Comparison of ENCODE assay signal across 23 cellular contexts in the genomic region with DNA sequence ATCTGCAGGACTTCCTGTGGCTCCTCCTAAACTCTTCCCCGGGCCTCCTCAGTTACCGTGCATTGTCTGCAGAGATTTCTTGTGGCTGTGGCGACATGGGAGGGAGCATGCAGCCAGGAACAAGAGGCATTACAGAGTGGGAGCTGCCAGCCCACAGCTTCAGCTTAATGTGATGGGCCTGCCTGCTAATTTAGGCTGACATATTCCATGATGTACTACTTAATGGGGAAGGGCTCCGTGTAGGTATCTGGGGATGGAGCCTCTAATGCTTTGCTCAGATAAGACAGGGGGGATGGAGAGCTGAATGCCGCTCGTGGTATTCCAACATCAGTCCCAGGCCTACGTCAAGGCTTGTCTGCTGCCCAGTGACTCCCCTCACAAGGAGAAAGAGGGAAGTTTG.
DNase-seq lines count a peak whose midpoint lies in the region; ATAC-seq and TF ChIP-seq lines count a peak whose summit lies in the region.
"Had no signal": no experiment of that assay in that cellular context is flagged by ENCODE, and none has a peak within 500 bp of the region (broad histone marks: within the 10 kb centered on the region; RNA-seq: fewer than 3 reads in every experiment).

No MANE protein-coding gene starts in this region.

- H3K9me3 ChIP-seq in WERI-Rb-1 (ENCODE audit: severe bottlenecking) = no peaks in the 10 kb centered on the region
- H3K9me3 ChIP-seq: A549, BLaER1, HAP-1 had no signal

- no peak overlapping the region for H3K4me3 Mint-ChIP-seq in activated naive CD8-positive, alpha-beta T cell treated with anti-CD3 and anti-CD28 coated beads, Interleukin-2, amount 50 U/mL, for 24 hours
- H3K4me3 Mint-ChIP-seq: CD14-positive monocyte; CD4-positive, alpha-beta memory T cell had no signal

- TF ChIP-seq CTCF in WERI-Rb-1 (IDR thresholded peaks at IDR 0.05; ENCODE audit: low read depth, low read length) = no peak

- no peaks in the 10 kb centered on the region for H3K27me3 Mint-ChIP-seq in activated naive CD8-positive, alpha-beta T cell treated with anti-CD3 and anti-CD28 coated beads, Interleukin-2, amount 50 U/mL, for 24 hours

- no peaks in the 10 kb centered on the region for H3K36me3 ChIP-seq in WERI-Rb-1
- H3K36me3 ChIP-seq: BLaER1, HAP-1 had no signal

- H3K36me3 Mint-ChIP-seq in activated naive CD8-positive, alpha-beta T cell treated with anti-CD3 and anti-CD28 coated beads, Interleukin-2, amount 50 U/mL, for 24 hours (ENCODE audit: low read depth) = no peaks in the 10 kb centered on the region
- H3K36me3 Mint-ChIP-seq: CD14-positive monocyte had no signal

- H3K27ac Mint-ChIP-seq in activated naive CD8-positive, alpha-beta T cell treated with anti-CD3 and anti-CD28 coated beads, Interleukin-2, amount 50 U/mL, for 24 hours = no peak overlapping the region
- H3K27ac Mint-ChIP-seq: CD14-positive monocyte; CD4-positive, alpha-beta memory T cell had no signal

- H3K27me3 ChIP-seq in WERI-Rb-1 (ENCODE audit: insufficient read depth, low read depth, severe bottlenecking) = no peaks in the 10 kb centered on the region
- H3K27me3 ChIP-seq: BLaER1 had no signal

- no peak overlapping the region for H3K27ac ChIP-seq in WERI-Rb-1
- H3K27ac ChIP-seq: 22Rv1, A549, BLaER1, GM23248, HL-60 had no signal

- ATAC-seq in stimulated activated naive CD8-positive, alpha-beta T cell treated with anti-CD3 and anti-CD28 coated beads, Interleukin-15, Interleukin-2, amounts not matched to agents 100 U/mL and 50 U/mL, for 24 hours = no peak
- ATAC-seq in activated naive CD8-positive, alpha-beta T cell treated with anti-CD3 and anti-CD28 coated beads, Interleukin-2, amount 50 U/mL, for 24 hours = no peak
- ATAC-seq in GM18870 (IDR thresholded peaks at IDR 0.05; ENCODE audit: unreplicated experiment) = no peak
- ATAC-seq: A549, GM12878 had no signal

- H3K9me3 Mint-ChIP-seq in activated naive CD8-positive, alpha-beta T cell treated with anti-CD3 and anti-CD28 coated beads, Interleukin-2, amount 50 U/mL, for 24 hours = no peaks in the 10 kb centered on the region
- H3K9me3 Mint-ChIP-seq: CD14-positive monocyte had no signal

- peak; percentile 5 for DNase-seq in NCI-H82 (lab: John Stamatoyannopoulos, UW)
- no peak for DNase-seq in NCI-H82 treated with DMSO at 0.1 percent for 48 hours (lab: John Stamatoyannopoulos, UW; ENCODE audit: unreplicated experiment)
- peak; percentile 64 for DNase-seq in WERI-Rb-1
- peak; percentile 41 for DNase-seq in left kidney (ENCODE audit: low read depth, low spot score)
- no peak for DNase-seq in globus pallidus (ENCODE audit: low spot score)
- DNase-seq in stimulated activated naive CD8-positive, alpha-beta T cell treated with anti-CD3 and anti-CD28 coated beads, Interleukin-15, Interleukin-2, amounts not matched to agents 100 U/mL and 50 U/mL, for 24 hours = no peak
- no peak for DNase-seq in activated naive CD8-positive, alpha-beta T cell treated with anti-CD3 and anti-CD28 coated beads, Interleukin-2, amount 50 U/mL, for 24 hours
- DNase-seq: AML-193; Calu3; CD4-positive, alpha-beta memory T cell; DMS 273 treated with DMSO at 0.1 percent for 48 hours; DMS53; DND-41; EL; GM23248 had no signal

- H3K4me1 Mint-ChIP-seq in activated naive CD8-positive, alpha-beta T cell treated with anti-CD3 and anti-CD28 coated beads, Interleukin-2, amount 50 U/mL, for 24 hours = no peaks in the 10 kb centered on the region
- H3K4me1 Mint-ChIP-seq: CD14-positive monocyte; CD4-positive, alpha-beta memory T cell had no signal

- H3K4me3 ChIP-seq in WERI-Rb-1 (ENCODE audit: low read depth, low read length) = no peak overlapping the region
- H3K4me3 ChIP-seq: A549, BLaER1, GM12878, GM23248, HAP-1 had no signal

Comparison
In these comparisons a context has a peak if more than half of its experiments do, and no peak if none do; other contexts are left out.
1. DNase-seq: peak in NCI-H82 (single experiment), WERI-Rb-1 (single experiment) and left kidney (single experiment); none in NCI-H82 treated with DMSO at 0.1 percent for 48 hours (single experiment), globus pallidus (single experiment), stimulated activated naive CD8-positive, alpha-beta T cell treated with anti-CD3 and anti-CD28 coated beads, Interleukin-15, Interleukin-2, amounts not matched to agents 100 U/mL and 50 U/mL, for 24 hours (single experiment) and activated naive CD8-positive, alpha-beta T cell treated with anti-CD3 and anti-CD28 coated beads, Interleukin-2, amount 50 U/mL, for 24 hours (single experiment).